In genomic region chr4:183360161-183360919, GRCh38 we compare ENCODE assay signal across 19 cellular contexts. TPM values are rescaled to one million over a fixed set of nuclear protein-coding genes. Genes with fewer than 3 reads are reported as not detected.
DNase-seq lines count a peak whose midpoint lies in the region; ATAC-seq lines count a peak whose summit lies in the region.
"Had no signal": no experiment of that assay in that cellular context is flagged by ENCODE, and none has a peak within 500 bp of the region (broad histone marks: within the 10 kb centered on the region; RNA-seq: fewer than 3 reads in every experiment).

No MANE protein-coding gene starts in this region.

- no peak for ATAC-seq in HG03097 (IDR thresholded peaks at IDR 0.05; ENCODE audit: low FRiP score, unreplicated experiment)
- ATAC-seq: A549; HepG2; lower lobe of right lung; stimulated activated naive CD8-positive, alpha-beta T cell treated with anti-CD3 and anti-CD28 coated beads, Interleukin-15, Interleukin-2, amounts not matched to agents 100 U/mL and 50 U/mL, for 24 hours; T-cell had no signal

- DNase-seq in A172 (ENCODE audit: low spot score) (peak; percentile 74), M059J (ENCODE audit: low read depth) (peak; percentile 85), astrocyte of the hippocampus (ENCODE audit: low read depth, low spot score) (peak; percentile 74), iris pigment epithelial cell (ENCODE audit: low read depth) (peak; percentile 63), H4 (ENCODE audit: low spot score) (no peak)
- no peak for DNase-seq in stimulated activated CD4-positive, alpha-beta T cell treated with anti-CD3 and anti-CD28 coated beads, Interleukin-4, amount 100 ng/mL, for 1 hour
- DNase-seq in stimulated activated CD4-positive, alpha-beta T cell treated with anti-CD3 and anti-CD28 coated beads, Interleukin-1b, Interleukin-23, amount 100 ng/mL, for 48 hours, result no peak
- DNase-seq: activated naive CD8-positive, alpha-beta T cell treated with anti-CD3 and anti-CD28 coated beads for 36 hours; activated T-cell treated with anti-CD3 and anti-CD28 coated beads, Interleukin-2, amount 50 U/mL, for 1 hour; lower lobe of right lung; NCI-H510A; nephron progenitor cell; stimulated activated naive CD8-positive, alpha-beta T cell treated with anti-CD3 and anti-CD28 coated beads, Interleukin-15, Interleukin-2, amounts not matched to agents 100 U/mL and 50 U/mL, for 24 hours; T-cell had no signal

RNA-seq across cellular contexts. Expression of gene CLDN24, which starts 38.1 kb away (rescaled TPM):
- not detected in 2 replicates for total RNA-seq in A172 (2014; rRNA removed; shearing (Covaris generic))
- not detected in 2 replicates for total RNA-seq in M059J (2014; rRNA removed; shearing (Covaris generic))
- total RNA-seq in H4 (2014; rRNA removed; shearing (Covaris generic)), result not detected in 2 replicates
- total RNA-seq: activated naive CD8-positive, alpha-beta T cell treated with anti-CD3 and anti-CD28 coated beads for 36 hours; esophagus muscularis mucosa; G401; HepG2; lower lobe of right lung; T-cell had no signal

RNA-seq across cellular contexts. Expression of gene CLDN22, which starts 40.3 kb away (rescaled TPM):
- total RNA-seq in A172 (2014; rRNA removed; shearing (Covaris generic)), result not detected in 2 replicates
- total RNA-seq in M059J (2014; rRNA removed; shearing (Covaris generic)), result 0.05 TPM in 1 of 2 replicates, not detected in the other
- total RNA-seq in H4 (2014; rRNA removed; shearing (Covaris generic)), result not detected in 2 replicates
- total RNA-seq: activated naive CD8-positive, alpha-beta T cell treated with anti-CD3 and anti-CD28 coated beads for 36 hours; esophagus muscularis mucosa; G401; HepG2; lower lobe of right lung; T-cell had no signal

Comparison
In these comparisons a context has a peak if more than half of its experiments do, and no peak if none do; other contexts are left out.
1. DNase-seq: peak in A172 (single experiment), M059J (single experiment), astrocyte of the hippocampus (single experiment) and iris pigment epithelial cell (single experiment); none in stimulated activated CD4-positive, alpha-beta T cell treated with anti-CD3 and anti-CD28 coated beads, Interleukin-4, amount 100 ng/mL, for 1 hour (single experiment), H4 (single experiment) and stimulated activated CD4-positive, alpha-beta T cell treated with anti-CD3 and anti-CD28 coated beads, Interleukin-1b, Interleukin-23, amount 100 ng/mL, for 48 hours (single experiment).